Comparison of ENCODE assay signal across 27 cellular contexts in genomic region chr6:66403965-66404364, GRCh38.
"Had no signal": no experiment of that assay in that cellular context is flagged by ENCODE, and none has a peak within 500 bp of the region (broad histone marks: within the 10 kb centered on the region; RNA-seq: fewer than 3 reads in every experiment).

No MANE protein-coding gene starts in this region.

- ATAC-seq: naive thymus-derived CD4-positive, alpha-beta T cell; natural killer cell treated with Interleukin-12 subunit alpha and Interleukin-12 subunit beta and Interleukin-15 and Interleukin-18, amount 100 ng/mL, for 72 hours; psoas muscle; right cardiac atrium; right lobe of liver; stimulated activated effector memory CD8-positive, alpha-beta T cell treated with anti-CD3 and anti-CD28 coated beads, Interleukin-12 subunit alpha, Interleukin-12 subunit beta, amount 100 ng/mL, for 72 hours; stimulated activated naive B cell treated with anti-CD40 and anti-IgM and Interleukin-4, amounts not matched to agents 10 μg/mL and 1 μg/mL and 100 μg/mL, for 72 hours had no signal

- H2AFZ ChIP-seq: neural progenitor cell, parathyroid adenoma had no signal

- H3K4me2 ChIP-seq: neural progenitor cell had no signal

- H3K9ac ChIP-seq: neural progenitor cell, parathyroid adenoma had no signal

- H3K9me3 ChIP-seq: ovary, psoas muscle, right lobe of liver, sigmoid colon, stomach, thoracic aorta, thyroid gland, tibial nerve, upper lobe of left lung, vagina had no signal

- H3K79me2 ChIP-seq: parathyroid adenoma had no signal

- H3K27me3 ChIP-seq: neural progenitor cell, ovary, right lobe of liver, sigmoid colon, stomach, thyroid gland, tibial nerve, upper lobe of left lung, vagina had no signal

- H3K36me3 ChIP-seq: neural progenitor cell, ovary, right lobe of liver, sigmoid colon, stomach, thoracic aorta, thyroid gland, tibial nerve, upper lobe of left lung, vagina had no signal

- DNase-seq: naive thymus-derived CD4-positive, alpha-beta T cell; nephron progenitor cell; occipital lobe; ovary; posterior cingulate gyrus; psoas muscle; right cardiac atrium; right lobe of liver; sigmoid colon; small intestine; stimulated activated CD4-positive, alpha-beta T cell treated with anti-CD3 and anti-CD28 coated beads, Interleukin-15, amount 100 ng/mL, for 24 hours; stimulated activated CD4-positive, alpha-beta T cell treated with anti-CD3 and anti-CD28 coated beads, Interleukin-2, amount 100 ng/mL, for 24 hours; stimulated activated CD4-positive, alpha-beta T cell treated with anti-CD3 and anti-CD28 coated beads, Interleukin-2, amount 100 ng/mL, for 48 hours; stimulated activated CD4-positive, alpha-beta T cell treated with anti-CD3 and anti-CD28 coated beads, Interleukin-4, amount 100 ng/mL, for 24 hours; stimulated activated naive B cell treated with anti-CD40 and anti-IgM and Interleukin-4, amounts not matched to agents 10 μg/mL and 1 μg/mL and 100 μg/mL, for 72 hours; stimulated activated naive CD4-positive, alpha-beta T cell treated with Interleukin-2 at 50 U/mL for 16 hours; stomach; thyroid gland; trophoblast cell had no signal

- H3K27ac ChIP-seq: neural progenitor cell, ovary, parathyroid adenoma, psoas muscle, right lobe of liver, sigmoid colon, stomach, thoracic aorta, thyroid gland, tibial nerve, upper lobe of left lung, vagina had no signal

- H3K4me3 ChIP-seq: neural progenitor cell, ovary, psoas muscle, right lobe of liver, sigmoid colon, stomach, thoracic aorta, thyroid gland, tibial nerve, upper lobe of left lung, vagina had no signal

- H3K4me1 ChIP-seq: neural progenitor cell, parathyroid adenoma, psoas muscle, right lobe of liver, sigmoid colon, stomach, thyroid gland, tibial nerve, upper lobe of left lung, vagina had no signal
